ENCODE assay signal across 8 cellular contexts in genomic region chr5:108748354-108749129, GRCh38. TPM values are rescaled to one million over a fixed set of nuclear protein-coding genes. Genes with fewer than 3 reads are reported as not detected.
DNase-seq lines count a peak whose midpoint lies in the region; ATAC-seq and TF ChIP-seq lines count a peak whose summit lies in the region.

No MANE protein-coding gene starts in this region.

- H3K27me3 Mint-ChIP-seq in HFFc6 (ENCODE audit: insufficient read depth) (peaks cover 2% of the 10 kb centered on the region; the same call in 1 of the 2 replicates), glutamatergic neuron (ENCODE audit: unreplicated experiment) (peaks cover 2% of the 10 kb centered on the region)
- H3K27me3 Mint-ChIP-seq in activated naive CD8-positive, alpha-beta T cell treated with anti-CD3 and anti-CD28 coated beads for 36 hours, result no peaks in the 10 kb centered on the region

- H3K27me3 ChIP-seq in osteoblast (ENCODE audit: insufficient read depth, low read length) (no peaks in the 10 kb centered on the region), thymus (ENCODE audit: control insufficient read depth, insufficient read depth) (no peaks in the 10 kb centered on the region)

- H3K27ac ChIP-seq in osteoblast (ENCODE audit: low read depth, low read length) (peak overlapping the region; percentile 89), thymus (ENCODE audit: low read depth) (peak overlapping the region; percentile 92)

- TF ChIP-seq CTCF in GM10248 (IDR thresholded peaks at IDR 0.05; ENCODE audit: control extremely low read depth, extremely low read depth, low read depth, missing control alignments), result peak; percentile 33
- TF ChIP-seq CTCF in HFFc6 (IDR thresholded peaks at IDR 0.05), result peak; percentile 50
- TF ChIP-seq CTCF in glutamatergic neuron (IDR thresholded peaks at IDR 0.05; ENCODE audit: partially characterized antibody, unreplicated experiment), result peak; percentile 25
- peak; percentile 17 for TF ChIP-seq CTCF in osteoblast (IDR thresholded peaks at IDR 0.05; ENCODE audit: extremely low read depth, low read depth, low read length)

- H3K4me1 Mint-ChIP-seq in HFFc6 (ENCODE audit: low read depth) (peaks cover 48% of the 10 kb centered on the region), glutamatergic neuron (ENCODE audit: low read depth, unreplicated experiment) (peaks cover 15% of the 10 kb centered on the region)
- peaks cover 20% of the 10 kb centered on the region for H3K4me1 Mint-ChIP-seq in activated naive CD8-positive, alpha-beta T cell treated with anti-CD3 and anti-CD28 coated beads for 36 hours

- peak; percentile 96 for ATAC-seq in SK-N-SH treated with all-trans-retinoic acid at 6 μM for 48 hours

- H3K4me3 ChIP-seq in osteoblast (ENCODE audit: insufficient read depth, low read length), result peak overlapping the region; percentile 74
- H3K4me3 ChIP-seq in thymus (ENCODE audit: low read length), result peak overlapping the region; percentile 73

- H3K4me1 ChIP-seq in osteoblast (ENCODE audit: insufficient read depth, low read length) (peaks cover 17% of the 10 kb centered on the region), thymus (ENCODE audit: control insufficient read depth, insufficient read depth, low read length) (no peaks in the 10 kb centered on the region)

- H3K9me3 ChIP-seq in osteoblast (ENCODE audit: low read depth, low read length), result no peaks in the 10 kb centered on the region
- H3K9me3 ChIP-seq in thymus (ENCODE audit: control insufficient read depth), result no peaks in the 10 kb centered on the region

- peaks cover 38% of the 10 kb centered on the region for H3K79me2 ChIP-seq in osteoblast (ENCODE audit: insufficient read depth, low read length)

- H3K4me3 Mint-ChIP-seq in HFFc6 (peak overlapping the region; percentile 94), glutamatergic neuron (ENCODE audit: unreplicated experiment) (peak overlapping the region; percentile 95)
- H3K4me3 Mint-ChIP-seq in activated naive CD8-positive, alpha-beta T cell treated with anti-CD3 and anti-CD28 coated beads for 36 hours, result peak overlapping the region; percentile 91

- H3K9me3 Mint-ChIP-seq in HFFc6 (no peaks in the 10 kb centered on the region), glutamatergic neuron (ENCODE audit: unreplicated experiment) (peaks cover 7% of the 10 kb centered on the region)
- peaks cover 2% of the 10 kb centered on the region for H3K9me3 Mint-ChIP-seq in activated naive CD8-positive, alpha-beta T cell treated with anti-CD3 and anti-CD28 coated beads for 36 hours

- POLR2A ChIA-PET in GM10248 (lab: Yijun Ruan, JAX), result interaction anchor here (1.2 kb wide), 1 partner anchor 19 kb away, joined by 3 read pairs; no protein-coding TSS in a partner anchor

- H4K20me1 ChIP-seq in osteoblast (ENCODE audit: insufficient read depth, low read length), result no peaks in the 10 kb centered on the region

- H3K36me3 ChIP-seq in osteoblast (ENCODE audit: insufficient read depth, low read length) (no peaks in the 10 kb centered on the region), thymus (ENCODE audit: control insufficient read depth, insufficient read depth) (no peaks in the 10 kb centered on the region)

- H2AFZ ChIP-seq in osteoblast (ENCODE audit: low read length), result peak overlapping the region; percentile 63

- H3K27ac Mint-ChIP-seq in HFFc6 (peak overlapping the region; percentile 99), glutamatergic neuron (ENCODE audit: unreplicated experiment) (peak overlapping the region; percentile 94)
- peak overlapping the region; percentile 92 for H3K27ac Mint-ChIP-seq in activated naive CD8-positive, alpha-beta T cell treated with anti-CD3 and anti-CD28 coated beads for 36 hours

- H3K36me3 Mint-ChIP-seq in HFFc6 (ENCODE audit: low read depth), result no peaks in the 10 kb centered on the region
- H3K36me3 Mint-ChIP-seq in activated naive CD8-positive, alpha-beta T cell treated with anti-CD3 and anti-CD28 coated beads for 36 hours, result peaks cover 1% of the 10 kb centered on the region
- H3K36me3 Mint-ChIP-seq in glutamatergic neuron (ENCODE audit: unreplicated experiment), result no peaks in the 10 kb centered on the region

- CTCF ChIA-PET in GM10248 (lab: Yijun Ruan, JAX), result interaction anchor here (1.0 to 3.1 kb wide), 5 partner anchors 10 to 68 kb away, joined by 3 to 8 read pairs (median 3); no protein-coding TSS in a partner anchor

- peak overlapping the region; percentile 98 for H3K4me2 ChIP-seq in osteoblast (ENCODE audit: insufficient read depth, low read length)

- DNase-seq in GM10248 (ENCODE audit: extremely low spot score), result peak; percentile 95
- DNase-seq in HFFc6, result peak; percentile 99
- peak; percentile 99 for DNase-seq in NAMALWA (ENCODE audit: low spot score)
- peak; percentile 99 for DNase-seq in activated naive CD8-positive, alpha-beta T cell treated with anti-CD3 and anti-CD28 coated beads for 36 hours
- peak; percentile 99 for DNase-seq in glutamatergic neuron
- DNase-seq in osteoblast (ENCODE audit: insufficient read length, low spot score, missing footprints), result peak; percentile 97

- under 1% methylated on average over 72 of the region's 72 CpGs for WGBS in thymus

TF ChIP-seq in SK-N-SH treated with all-trans-retinoic acid at 6 μM for 48 hours, 23 proteins besides CTCF, POLR2A, EP300 and RAD21 (continues in another document):
- TF ChIP-seq, protein P1, sequence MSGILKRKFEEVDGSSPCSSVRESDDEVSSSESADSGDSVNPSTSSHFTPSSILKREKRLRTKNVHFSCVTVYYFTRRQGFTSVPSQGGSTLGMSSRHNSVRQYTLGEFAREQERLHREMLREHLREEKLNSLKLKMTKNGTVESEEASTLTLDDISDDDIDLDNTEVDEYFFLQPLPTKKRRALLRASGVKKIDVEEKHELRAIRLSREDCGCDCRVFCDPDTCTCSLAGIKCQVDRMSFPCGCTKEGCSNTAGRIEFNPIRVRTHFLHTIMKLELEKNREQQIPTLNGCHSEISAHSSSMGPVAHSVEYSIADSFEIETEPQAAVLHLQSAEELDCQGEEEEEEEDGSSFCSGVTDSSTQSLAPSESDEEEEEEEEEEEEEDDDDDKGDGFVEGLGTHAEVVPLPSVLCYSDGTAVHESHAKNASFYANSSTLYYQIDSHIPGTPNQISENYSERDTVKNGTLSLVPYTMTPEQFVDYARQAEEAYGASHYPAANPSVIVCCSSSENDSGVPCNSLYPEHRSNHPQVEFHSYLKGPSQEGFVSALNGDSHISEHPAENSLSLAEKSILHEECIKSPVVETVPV (CRISPR knock-in tag; IDR thresholded peaks at IDR 0.05), result 0 out of 2 replicates have a peak, but pooled peaks have one; percentile 39
- TF ChIP-seq ZFP3 (CRISPR knock-in tag; IDR thresholded peaks at IDR 0.05) (0 out of 2 replicates have a peak, but pooled peaks have one; percentile 23), ZNF8 (CRISPR knock-in tag; IDR thresholded peaks at IDR 0.05) (no peak), ZNF565 (CRISPR knock-in tag; conservative IDR thresholded peaks at IDR 0.05; ENCODE audit: low read depth) (0 out of 2 replicates have a peak, but pooled peaks have one; percentile 40), GLIS3 (CRISPR knock-in tag; IDR thresholded peaks at IDR 0.05) (no peak; the same call in 1 of the 2 replicates)
- TF ChIP-seq, protein P2, sequence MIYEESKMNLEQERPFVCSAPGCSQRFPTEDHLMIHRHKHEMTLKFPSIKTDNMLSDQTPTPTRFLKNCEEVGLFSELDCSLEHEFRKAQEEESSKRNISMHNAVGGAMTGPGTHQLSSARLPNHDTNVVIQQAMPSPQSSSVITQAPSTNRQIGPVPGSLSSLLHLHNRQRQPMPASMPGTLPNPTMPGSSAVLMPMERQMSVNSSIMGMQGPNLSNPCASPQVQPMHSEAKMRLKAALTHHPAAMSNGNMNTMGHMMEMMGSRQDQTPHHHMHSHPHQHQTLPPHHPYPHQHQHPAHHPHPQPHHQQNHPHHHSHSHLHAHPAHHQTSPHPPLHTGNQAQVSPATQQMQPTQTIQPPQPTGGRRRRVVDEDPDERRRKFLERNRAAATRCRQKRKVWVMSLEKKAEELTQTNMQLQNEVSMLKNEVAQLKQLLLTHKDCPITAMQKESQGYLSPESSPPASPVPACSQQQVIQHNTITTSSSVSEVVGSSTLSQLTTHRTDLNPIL (CRISPR knock-in tag; IDR thresholded peaks at IDR 0.05; ENCODE audit: low read depth), result no peak
- TF ChIP-seq, protein P3, sequence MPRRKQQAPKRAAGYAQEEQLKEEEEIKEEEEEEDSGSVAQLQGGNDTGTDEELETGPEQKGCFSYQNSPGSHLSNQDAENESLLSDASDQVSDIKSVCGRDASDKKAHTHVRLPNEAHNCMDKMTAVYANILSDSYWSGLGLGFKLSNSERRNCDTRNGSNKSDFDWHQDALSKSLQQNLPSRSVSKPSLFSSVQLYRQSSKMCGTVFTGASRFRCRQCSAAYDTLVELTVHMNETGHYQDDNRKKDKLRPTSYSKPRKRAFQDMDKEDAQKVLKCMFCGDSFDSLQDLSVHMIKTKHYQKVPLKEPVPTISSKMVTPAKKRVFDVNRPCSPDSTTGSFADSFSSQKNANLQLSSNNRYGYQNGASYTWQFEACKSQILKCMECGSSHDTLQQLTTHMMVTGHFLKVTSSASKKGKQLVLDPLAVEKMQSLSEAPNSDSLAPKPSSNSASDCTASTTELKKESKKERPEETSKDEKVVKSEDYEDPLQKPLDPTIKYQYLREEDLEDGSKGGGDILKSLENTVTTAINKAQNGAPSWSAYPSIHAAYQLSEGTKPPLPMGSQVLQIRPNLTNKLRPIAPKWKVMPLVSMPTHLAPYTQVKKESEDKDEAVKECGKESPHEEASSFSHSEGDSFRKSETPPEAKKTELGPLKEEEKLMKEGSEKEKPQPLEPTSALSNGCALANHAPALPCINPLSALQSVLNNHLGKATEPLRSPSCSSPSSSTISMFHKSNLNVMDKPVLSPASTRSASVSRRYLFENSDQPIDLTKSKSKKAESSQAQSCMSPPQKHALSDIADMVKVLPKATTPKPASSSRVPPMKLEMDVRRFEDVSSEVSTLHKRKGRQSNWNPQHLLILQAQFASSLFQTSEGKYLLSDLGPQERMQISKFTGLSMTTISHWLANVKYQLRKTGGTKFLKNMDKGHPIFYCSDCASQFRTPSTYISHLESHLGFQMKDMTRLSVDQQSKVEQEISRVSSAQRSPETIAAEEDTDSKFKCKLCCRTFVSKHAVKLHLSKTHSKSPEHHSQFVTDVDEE (CRISPR knock-in tag; IDR thresholded peaks at IDR 0.05), result peak; percentile 7; the same call in 1 of the 2 replicates

RNA-seq across cellular contexts. Expression of gene FER, which starts 0.8 kb away (rescaled TPM):
- total RNA-seq in HFFc6 (2021; fragmentation: NEBNext Ultra II Directional; extraction: Animal tissue kit (Norgen Biotek cat#: 25700)), result 10 to 100 TPM; 20.2 to 24.6 (median 22.9) TPM
- total RNA-seq in activated naive CD8-positive, alpha-beta T cell treated with anti-CD3 and anti-CD28 coated beads for 36 hours, result 1 to 10 TPM; 9.0 to 9.1 TPM
- total RNA-seq in glutamatergic neuron (ENCODE audit: unreplicated experiment) (30.9 TPM), osteoblast (34.8 and 36.6 TPM in 2 replicates)
- 2.8 TPM for polyA plus RNA-seq in thymus

Comparison
In these comparisons a context has a peak if more than half of its experiments do, and no peak if none do; other contexts are left out.
1. Peak in every context shown above with its lines: DNase-seq, ATAC-seq, H3K4me3 ChIP-seq and H3K27ac ChIP-seq.